Comparison of ENCODE assay signal across 16 cellular contexts in genomic region chr2:143474568-143474967, GRCh38.
"Had no signal": no experiment of that assay in that cellular context is flagged by ENCODE, and none has a peak within 500 bp of the region (broad histone marks: within the 10 kb centered on the region; RNA-seq: fewer than 3 reads in every experiment).

No MANE protein-coding gene starts in this region.

- DNase-seq: activated CD8-positive, alpha-beta memory T cell treated with anti-CD3 and anti-CD28 coated beads, Interleukin-2, amount 50 U/mL, for 48 hours; activated CD8-positive, alpha-beta T cell treated with anti-CD3 and anti-CD28 coated beads for 36 hours; activated naive CD4-positive, alpha-beta T cell treated with anti-CD3 and anti-CD28 coated beads for 36 hours; dermis blood vessel endothelial cell; foreskin fibroblast; midbrain; natural killer cell; occipital lobe; stimulated activated CD4-positive, alpha-beta T cell treated with anti-CD3 and anti-CD28 coated beads, Interleukin-2, amount 100 ng/mL, for 48 hours; stimulated activated naive CD8-positive, alpha-beta T cell treated with anti-CD3 and anti-CD28 coated beads, Interleukin-15, Interleukin-2, amounts not matched to agents 100 U/mL and 50 U/mL, for 24 hours; T-cell; uterus had no signal

- H3K27me3 Mint-ChIP-seq: activated CD8-positive, alpha-beta T cell treated with anti-CD3 and anti-CD28 coated beads for 36 hours; T-cell had no signal

- H3K4me3 Mint-ChIP-seq: activated CD8-positive, alpha-beta T cell treated with anti-CD3 and anti-CD28 coated beads for 36 hours; activated naive CD4-positive, alpha-beta T cell treated with anti-CD3 and anti-CD28 coated beads for 36 hours; activated T-helper 1 cell treated with anti-CD3 and anti-CD28 coated beads, Interleukin-12 subunit alpha, Interleukin-12 subunit beta, Interleukin-2, Interleukin-4 antibody, amounts not matched to agents 30 ng/mL and 10 ng/mL and 1 ng/mL, durations not matched to agents 14 hours and 24 hours and 36 hours; natural killer cell; T-cell had no signal

- H3K27ac ChIP-seq: prostate gland, VCaP had no signal

- H3K27ac Mint-ChIP-seq: activated CD8-positive, alpha-beta T cell treated with anti-CD3 and anti-CD28 coated beads for 36 hours; activated T-helper 1 cell treated with anti-CD3 and anti-CD28 coated beads, Interleukin-12 subunit alpha, Interleukin-12 subunit beta, Interleukin-2, Interleukin-4 antibody, amounts not matched to agents 30 ng/mL and 10 ng/mL and 1 ng/mL, durations not matched to agents 14 hours and 24 hours and 36 hours had no signal

- H3K4me3 ChIP-seq: lung, prostate gland, uterus had no signal

- H3K9me3 ChIP-seq: prostate gland, uterus had no signal

- ATAC-seq: activated CD8-positive, alpha-beta T cell treated with anti-CD3 and anti-CD28 coated beads for 36 hours; natural killer cell; stimulated activated naive CD8-positive, alpha-beta T cell treated with anti-CD3 and anti-CD28 coated beads, Interleukin-15, Interleukin-2, amounts not matched to agents 100 U/mL and 50 U/mL, for 24 hours; T-cell had no signal

- H3K36me3 Mint-ChIP-seq: natural killer cell had no signal

- H3K36me3 ChIP-seq: prostate gland, uterus had no signal

- H3K27me3 ChIP-seq: uterus had no signal

- H3K9me3 Mint-ChIP-seq: activated CD8-positive, alpha-beta T cell treated with anti-CD3 and anti-CD28 coated beads for 36 hours; activated naive CD4-positive, alpha-beta T cell treated with anti-CD3 and anti-CD28 coated beads for 36 hours; activated T-helper 1 cell treated with anti-CD3 and anti-CD28 coated beads, Interleukin-12 subunit alpha, Interleukin-12 subunit beta, Interleukin-2, Interleukin-4 antibody, amounts not matched to agents 30 ng/mL and 10 ng/mL and 1 ng/mL, durations not matched to agents 14 hours and 24 hours and 36 hours; natural killer cell; T-cell had no signal

- H3K4me1 ChIP-seq: prostate gland, uterus had no signal
